8 cellular contexts compared by ENCODE assay signal in the genomic region with DNA sequence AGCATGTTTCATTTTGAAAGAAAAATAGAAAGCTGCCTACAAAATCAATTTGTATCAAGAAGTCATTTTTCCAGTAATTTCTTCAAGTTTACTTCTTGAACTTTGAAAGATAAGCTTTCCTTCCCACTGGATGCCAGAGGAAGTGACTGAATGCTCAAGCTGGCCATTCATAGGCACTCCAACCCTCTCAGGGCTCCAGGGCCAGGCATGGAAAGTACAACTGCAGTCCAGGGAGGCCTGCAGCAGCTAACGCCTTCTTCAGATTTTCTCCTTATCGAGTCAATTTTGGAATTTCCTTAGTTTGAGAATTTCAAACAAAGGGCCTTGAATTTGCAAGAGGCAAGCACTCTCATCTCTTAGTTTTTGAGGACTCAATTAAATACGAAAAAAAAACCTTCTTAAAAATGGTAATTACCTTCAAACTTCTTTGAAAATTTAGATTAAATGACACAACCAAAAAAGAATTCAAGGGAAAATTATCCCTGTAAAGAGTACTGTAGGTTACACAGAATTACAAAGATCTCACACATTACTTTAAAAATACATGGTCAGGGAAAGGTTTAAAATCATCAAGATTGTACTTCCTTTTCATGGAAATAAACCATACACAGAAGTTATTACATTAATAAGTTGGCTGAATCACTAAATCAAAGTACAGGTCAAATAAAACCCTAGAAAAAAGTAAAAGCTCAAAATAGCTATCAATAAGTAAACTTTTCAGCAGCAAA. TPM values are rescaled to one million over a fixed set of nuclear protein-coding genes. Genes with fewer than 3 reads are reported as not detected.
DNase-seq lines count a peak whose midpoint lies in the region; ATAC-seq and TF ChIP-seq lines count a peak whose summit lies in the region.

No MANE protein-coding gene starts in this region.

- no peak for TF ChIP-seq POLR2A in upper lobe of left lung (IDR thresholded peaks at IDR 0.05)

- no peaks in the 10 kb centered on the region for H3K27me3 ChIP-seq in ACC112 (ENCODE audit: insufficient read depth, low read length)
- H3K27me3 ChIP-seq in upper lobe of left lung, result no peaks in the 10 kb centered on the region

- no peak overlapping the region for H2AFZ ChIP-seq in ACC112 (ENCODE audit: low read length, unreplicated experiment)

- ATAC-seq in upper lobe of left lung (ENCODE audit: low FRiP score in 2 of 2) (no peak), left lobe of liver (no peak), HG02763 (IDR thresholded peaks at IDR 0.05; ENCODE audit: unreplicated experiment) (no peak)

- H3K9me3 ChIP-seq in upper lobe of left lung, result no peaks in the 10 kb centered on the region

- H3K36me3 ChIP-seq in ACC112 (ENCODE audit: insufficient read depth, low read length) (no peaks in the 10 kb centered on the region), upper lobe of left lung (no peaks in the 10 kb centered on the region)

- TF ChIP-seq CTCF in HFF-Myc (IDR thresholded peaks at IDR 0.05; ENCODE audit: low read depth, low read length, missing control alignments) (no peak), upper lobe of left lung (IDR thresholded peaks at IDR 0.05) (no peak)

- H3K4me1 ChIP-seq in ACC112 (ENCODE audit: control insufficient read depth, insufficient read depth, low read length, unreplicated experiment) (peaks cover 35% of the 10 kb centered on the region), upper lobe of left lung (peaks cover 39 to 54% (median 44%) of the 10 kb centered on the region in 4 donors)

- TF ChIP-seq EP300 in upper lobe of left lung (IDR thresholded peaks at IDR 0.05), result no peak

- peaks cover 70% of the 10 kb centered on the region for H3K79me2 ChIP-seq in ACC112 (ENCODE audit: control insufficient read depth, insufficient read depth, low read length, unreplicated experiment)

- DNase-seq in HFF-Myc (ENCODE audit: extremely low read depth, low read depth), result no peak
- peak; percentile 26 for DNase-seq in amniotic stem cell (lab: John Stamatoyannopoulos, UW)
- DNase-seq in left kidney (ENCODE audit: low read depth, low spot score), result peak; percentile 55
- peak in 1 of 2 donors; percentile 65 for DNase-seq in upper lobe of left lung
- DNase-seq in left lobe of liver (ENCODE audit: low spot score), result no peak
- no peak for DNase-seq in cerebellar nuclear complex (lab: John Stamatoyannopoulos, UW)

- H3K4me3 ChIP-seq in ACC112 (ENCODE audit: low read depth, low read length) (peak overlapping the region; percentile 81), HFF-Myc (replicated peaks; ENCODE audit: low read depth, low read length) (peak overlapping the region; percentile 75), upper lobe of left lung (peak overlapping the region in 3 of 4 donors; percentile 86 to 93 (median 90))

- H3K27ac ChIP-seq in ACC112 (ENCODE audit: low read depth, low read length) (peak overlapping the region; percentile 72), upper lobe of left lung (peak overlapping the region; percentile 92 to 99 (median 94))

- WGBS in upper lobe of left lung, 2 donors, result 49 to 56% methylated on average over 3 of the region's 3 CpGs

RNA-seq across cellular contexts. Expression of a gene that starts 2.5 kb away (rescaled TPM):
- total RNA-seq in upper lobe of left lung (10 to 100 TPM; 60.2 to 81.4 (median 65.8) TPM), left lobe of liver (24.3 TPM)

Comparison
In these comparisons a context has a peak if more than half of its experiments do, and no peak if none do; other contexts are left out.
1. DNase-seq: peak in amniotic stem cell (single experiment) and left kidney (single experiment); none in HFF-Myc (single experiment), left lobe of liver (single experiment) and cerebellar nuclear complex (0 of 2).
2. Peak in every context shown above with its lines, with median percentiles within 50 percentile points of each other: H3K4me3 ChIP-seq.